In the genomic region with DNA sequence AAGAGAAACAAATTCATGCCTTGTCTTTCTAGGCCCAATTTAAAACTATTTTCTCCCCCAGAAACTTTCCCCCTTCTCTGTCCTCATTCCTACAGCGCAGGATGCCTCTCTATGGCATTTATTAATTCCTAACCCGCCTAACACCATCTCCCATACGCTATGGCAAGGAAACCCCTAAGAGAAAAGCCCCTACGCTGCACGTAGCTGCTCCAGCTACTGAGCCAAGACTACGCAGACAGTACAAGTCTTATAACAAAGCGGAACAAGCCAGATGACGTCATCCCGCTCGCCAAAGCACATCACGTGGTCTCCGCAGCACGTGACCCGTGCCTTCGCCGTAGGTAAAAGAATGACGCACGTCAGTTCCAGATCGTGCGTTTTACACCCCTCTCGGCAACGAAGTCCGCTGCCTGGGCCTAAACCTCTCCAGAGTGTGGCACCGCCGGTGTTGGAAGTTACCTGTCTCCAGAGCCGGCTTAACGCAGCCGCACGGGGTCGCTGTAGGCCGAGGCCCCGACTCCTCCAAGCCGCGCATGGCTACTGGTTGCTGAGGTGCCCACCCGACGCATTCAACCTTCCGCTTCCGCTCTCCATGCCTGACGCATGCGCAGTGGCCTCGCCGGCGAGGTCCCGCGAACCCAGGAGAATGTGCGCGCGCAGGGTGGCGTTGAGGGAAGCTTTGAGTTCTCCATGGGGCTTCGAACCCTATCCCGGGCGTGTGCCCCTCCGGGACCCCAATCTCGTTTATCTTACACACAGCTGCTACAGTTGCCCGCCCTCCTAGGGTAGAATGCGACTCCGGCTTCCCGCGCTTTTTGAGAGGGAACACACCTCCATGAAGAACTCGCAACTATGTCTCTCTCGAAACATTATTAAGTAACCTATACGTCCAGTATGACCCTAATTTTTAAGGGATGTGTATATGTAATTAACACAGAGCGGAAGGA, we compare ENCODE assay signal across 8 cellular contexts. TPM values are rescaled to one million over a fixed set of nuclear protein-coding genes. Genes with fewer than 3 reads are reported as not detected.
DNase-seq lines count a peak whose midpoint lies in the region; ATAC-seq and TF ChIP-seq lines count a peak whose summit lies in the region.

A gene with protein sequence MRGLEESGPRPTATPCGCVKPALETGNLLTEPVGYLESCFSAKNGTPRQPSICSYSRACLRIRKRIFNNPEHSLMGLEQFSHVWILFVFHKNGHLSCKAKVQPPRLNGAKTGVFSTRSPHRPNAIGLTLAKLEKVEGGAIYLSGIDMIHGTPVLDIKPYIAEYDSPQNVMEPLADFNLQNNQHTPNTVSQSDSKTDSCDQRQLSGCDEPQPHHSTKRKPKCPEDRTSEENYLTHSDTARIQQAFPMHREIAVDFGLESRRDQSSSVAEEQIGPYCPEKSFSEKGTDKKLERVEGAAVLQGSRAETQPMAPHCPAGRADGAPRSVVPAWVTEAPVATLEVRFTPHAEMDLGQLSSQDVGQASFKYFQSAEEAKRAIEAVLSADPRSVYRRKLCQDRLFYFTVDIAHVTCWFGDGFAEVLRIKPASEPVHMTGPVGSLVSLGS (minus strand): TSS at position 542 of the 947 bp plus-strand sequence. CDS start 7 bp downstream, at position 535.

- WGBS in lower leg skin, 2 donors: 0 to 2% methylated on average over 44 to 53 of the region's 63 CpGs

- H3K4me3 ChIP-seq in CD4-positive, alpha-beta memory T cell (ENCODE audit: low read length in 2 of 2): peak within 1 kb of the TSS; percentile 64 to 82
- H3K4me3 ChIP-seq in duodenal mucosa (ENCODE audit: low read depth in 1 of 2, low read length in 2 of 2) (peak within 1 kb of the TSS; percentile 67 to 88), lower leg skin (ENCODE audit: low read depth, poor library complexity, severe bottlenecking) (peak within 1 kb of the TSS; percentile 39)

- H3K9me3 ChIP-seq in CD4-positive, alpha-beta memory T cell (ENCODE audit: control insufficient read depth in 1 of 2, low read length in 2 of 2): no peaks in the 10 kb centered on the region
- H3K9me3 ChIP-seq in duodenal mucosa (ENCODE audit: control insufficient read depth in 1 of 2, low read length in 2 of 2): no peaks in the 10 kb centered on the region

- DNase-seq in CD4-positive, alpha-beta memory T cell: peak; percentile 97 to 100 (median 98)
- peak; percentile 98 for DNase-seq in NCI-H82 (lab: John Stamatoyannopoulos, UW)
- peak; percentile 98 for DNase-seq in activated CD4-positive, alpha-beta memory T cell treated with anti-CD3 and anti-CD28 coated beads for 36 hours
- DNase-seq in lower leg skin (ENCODE audit: low spot score in 2 of 2): peak; percentile 98 to 100
- peak; percentile 97 to 98 for DNase-seq in stimulated activated CD4-positive, alpha-beta T cell treated with anti-CD3 and anti-CD28 coated beads, Interleukin-4, amount 100 ng/mL, for 48 hours (ENCODE audit: low read depth in 2 of 2)

- H3K27ac Mint-ChIP-seq in CD4-positive, alpha-beta memory T cell: peak within 1 kb of the TSS; percentile 91 to 100 (median 100)
- H3K27ac Mint-ChIP-seq in activated CD4-positive, alpha-beta memory T cell treated with anti-CD3 and anti-CD28 coated beads for 36 hours: peak within 1 kb of the TSS; percentile 96

- CTCF ChIA-PET in CD4-positive, alpha-beta memory T cell (lab: Charles Lee; ENCODE audit: partially characterized antibody): interaction anchor here (0.6 to 11.0 kb wide), 36 partner anchors 13 to 342 kb away, joined by 3 to 256 read pairs (median 8); a partner anchor contains a TSS
- CTCF ChIA-PET in activated CD4-positive, alpha-beta memory T cell treated with anti-CD3 and anti-CD28 coated beads for 36 hours (lab: Charles Lee): interaction anchor here (0.6 to 7.6 kb wide), 30 partner anchors 9 to 334 kb away, joined by 3 to 99 read pairs (median 6); a partner anchor contains a TSS

- peak within 1 kb of the TSS; percentile 85 to 100 (median 94) for H3K4me3 Mint-ChIP-seq in CD4-positive, alpha-beta memory T cell
- peak within 1 kb of the TSS; percentile 85 for H3K4me3 Mint-ChIP-seq in activated CD4-positive, alpha-beta memory T cell treated with anti-CD3 and anti-CD28 coated beads for 36 hours

- peak; percentile 82 for ATAC-seq in GM19438 (IDR thresholded peaks at IDR 0.05; ENCODE audit: low read depth, unreplicated experiment)
- ATAC-seq in HG03575 (IDR thresholded peaks at IDR 0.05; ENCODE audit: extremely low read depth, insufficient number of reproducible peaks, low FRiP score, unreplicated experiment): peak; percentile 65

- intact Hi-C loops in CD4-positive, alpha-beta memory T cell (cut with micrococcal nuclease): loop anchor here (1.0 to 2.0 kb wide), 8 partner anchors 17 to 1503 kb away; a partner anchor contains a TSS
- intact Hi-C loops in activated CD4-positive, alpha-beta memory T cell treated with anti-CD3 and anti-CD28 coated beads for 36 hours (cut with micrococcal nuclease): loop anchor here (1.0 to 10.0 kb wide), 7 partner anchors 61 to 873 kb away; a partner anchor contains a TSS
- intact Hi-C loops in lower leg skin (cut with DNase I; ENCODE audit: low total_unique reads): no loop called here

- peak within 1 kb of the TSS; percentile 90 for H3K27ac ChIP-seq in CD4-positive, alpha-beta memory T cell (ENCODE audit: low read depth, low read length)
- H3K27ac ChIP-seq in duodenal mucosa (ENCODE audit: low read depth, low read length): peak within 1 kb of the TSS; percentile 98

- peaks cover 0 to 7% (median 0%) of the 10 kb centered on the region in 8 donors for H3K9me3 Mint-ChIP-seq in CD4-positive, alpha-beta memory T cell
- H3K9me3 Mint-ChIP-seq in activated CD4-positive, alpha-beta memory T cell treated with anti-CD3 and anti-CD28 coated beads for 36 hours: peaks cover 2% of the 10 kb centered on the region

- H3K27me3 ChIP-seq in CD4-positive, alpha-beta memory T cell (ENCODE audit: insufficient read depth, low read length): no peaks in the 10 kb centered on the region
- peaks cover 4 to 12% of the 10 kb centered on the region in 2 donors for H3K27me3 ChIP-seq in duodenal mucosa (ENCODE audit: control insufficient read depth in 1 of 2, insufficient read depth in 2 of 2, low read length in 2 of 2)

- H3K36me3 ChIP-seq in CD4-positive, alpha-beta memory T cell (ENCODE audit: insufficient read depth, low read length): no peaks in the 10 kb centered on the region
- H3K36me3 ChIP-seq in duodenal mucosa (ENCODE audit: control insufficient read depth in 1 of 2, insufficient read depth in 2 of 2, low read length in 2 of 2): no peaks in the 10 kb centered on the region

- H3K4me1 Mint-ChIP-seq in CD4-positive, alpha-beta memory T cell: peaks cover 26 to 53% (median 40%) of the 10 kb centered on the region in 4 donors
- peaks cover 38% of the 10 kb centered on the region for H3K4me1 Mint-ChIP-seq in activated CD4-positive, alpha-beta memory T cell treated with anti-CD3 and anti-CD28 coated beads for 36 hours (ENCODE audit: low read depth)

- TF ChIP-seq POLR2A in lower leg skin (IDR thresholded peaks at IDR 0.05): peak in 1 of 2 donors; percentile 82

- peaks cover 0 to 1% of the 10 kb centered on the region in 2 donors for H3K27me3 Mint-ChIP-seq in CD4-positive, alpha-beta memory T cell
- H3K27me3 Mint-ChIP-seq in activated CD4-positive, alpha-beta memory T cell treated with anti-CD3 and anti-CD28 coated beads for 36 hours: peaks cover 2% of the 10 kb centered on the region

- H3K4me1 ChIP-seq in CD4-positive, alpha-beta memory T cell (ENCODE audit: insufficient read depth, low read length): peaks cover 52% of the 10 kb centered on the region
- peaks cover 7 to 8% of the 10 kb centered on the region in 2 donors for H3K4me1 ChIP-seq in duodenal mucosa (ENCODE audit: control insufficient read depth in 1 of 2, insufficient read depth in 2 of 2, low read length in 2 of 2)

- H3K9ac ChIP-seq in duodenal mucosa (ENCODE audit: low read depth in 1 of 2, low read length in 2 of 2): peak within 1 kb of the TSS; percentile 80 to 95

- POLR2A ChIA-PET in CD4-positive, alpha-beta memory T cell (lab: Charles Lee; ENCODE audit: partially characterized antibody): interaction anchor here (0.6 to 11.9 kb wide), 49 partner anchors 8 to 342 kb away, joined by 3 to 746 read pairs (median 7); a partner anchor contains a TSS
- POLR2A ChIA-PET in activated CD4-positive, alpha-beta memory T cell treated with anti-CD3 and anti-CD28 coated beads for 36 hours (lab: Charles Lee): interaction anchor here (0.6 to 5.6 kb wide), 25 partner anchors 9 to 335 kb away, joined by 3 to 77 read pairs (median 4); a partner anchor contains a TSS

- peaks cover under 1 to 22% of the 10 kb centered on the region in 2 donors for H3K36me3 Mint-ChIP-seq in CD4-positive, alpha-beta memory T cell
- H3K36me3 Mint-ChIP-seq in activated CD4-positive, alpha-beta memory T cell treated with anti-CD3 and anti-CD28 coated beads for 36 hours: peaks cover 10% of the 10 kb centered on the region

- TF ChIP-seq CTCF in lower leg skin (IDR thresholded peaks at IDR 0.05): peak in 1 of 3 donors; percentile 48

RNA-seq across cellular contexts. Expression of the gene that starts here (rescaled TPM):
- 10 to 100 TPM; 51.6 to 59.5 TPM for total RNA-seq in CD4-positive, alpha-beta memory T cell
- 10 to 100 TPM; 21.7 to 31.2 TPM for polyA plus RNA-seq in CD4-positive, alpha-beta memory T cell
- 10 to 100 TPM; 13.3 to 13.4 TPM for total RNA-seq in activated CD4-positive, alpha-beta memory T cell treated with anti-CD3 and anti-CD28 coated beads for 36 hours
- 10 to 100 TPM; 28.6 to 51.6 (median 38.7) TPM for total RNA-seq in lower leg skin

Comparison
In these comparisons a context has a peak if more than half of its experiments do, and no peak if none do; other contexts are left out.
1. Peak in every context shown above with its lines: DNase-seq, ATAC-seq, H3K4me3 ChIP-seq and H3K27ac ChIP-seq.